1 cellular context compared by ENCODE assay signal in genomic region chr12:22562187-22563028, GRCh38.
TF ChIP-seq lines count a peak whose summit lies in the region.

No MANE protein-coding gene starts in this region.

TF ChIP-seq in K562, 482 proteins besides CTCF, POLR2A, EP300 and RAD21 (continued from another document):
- TF ChIP-seq MGA (IDR thresholded peaks at IDR 0.05): no peak
- TF ChIP-seq CBFA2T3 (IDR thresholded peaks at IDR 0.05): peak; percentile 57
